Comparison of ENCODE assay signal across 8 cellular contexts in the genomic region with DNA sequence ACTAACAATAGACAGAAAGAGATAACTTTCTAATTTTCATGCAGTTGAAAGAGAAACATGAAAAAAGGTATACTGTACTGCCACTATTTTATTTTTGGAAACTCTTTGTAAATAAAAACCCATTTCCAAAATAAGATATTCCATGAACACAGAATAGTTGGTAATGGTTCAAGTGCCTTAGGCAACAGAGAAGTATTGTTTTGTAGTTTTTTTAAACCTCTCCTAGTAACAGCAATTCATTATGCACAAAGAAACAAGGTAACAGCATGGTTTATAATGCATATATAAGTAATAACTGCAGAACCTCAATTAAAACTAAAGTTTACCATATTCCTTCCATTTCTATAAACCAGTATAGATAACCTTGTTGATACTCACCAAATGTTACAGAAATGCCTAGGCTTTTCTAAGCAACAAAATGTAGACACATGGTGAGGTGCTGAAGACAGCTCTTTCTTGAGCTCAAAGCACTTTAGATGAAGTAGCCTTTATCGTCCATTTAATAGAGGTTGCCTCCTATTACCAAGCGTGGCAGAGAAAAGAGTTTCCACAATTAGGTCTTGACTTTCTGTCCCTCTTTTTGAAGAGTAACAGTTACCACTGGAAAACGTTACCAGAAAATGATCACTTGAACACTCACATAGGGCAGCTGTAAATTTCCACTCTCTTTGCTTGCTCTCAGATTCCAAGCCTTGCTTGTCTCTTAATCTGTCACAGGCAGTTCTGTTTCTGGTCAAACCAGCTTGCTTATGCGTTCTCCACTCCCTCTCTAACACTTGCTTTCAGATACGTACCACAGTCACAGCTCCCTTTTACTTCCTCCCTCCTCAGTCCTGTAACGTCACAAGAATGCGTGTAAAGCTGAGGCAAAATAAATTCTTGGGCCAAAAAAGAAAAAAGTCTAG. TPM values are rescaled to one million over a fixed set of nuclear protein-coding genes. Genes with fewer than 3 reads are reported as not detected.
A peak's percentile ranks its signal among the peaks of the same experiment; 100 is the strongest.
DNase-seq lines count a peak whose midpoint lies in the region; ATAC-seq and TF ChIP-seq lines count a peak whose summit lies in the region.

No MANE protein-coding gene starts in this region.

- intact Hi-C loops in left colon (cut with DNase I, micrococcal nuclease) = no loop called here

- DNase-seq in ELF-1 (ENCODE audit: low read depth, low spot score) = peak; percentile 74
- peak; percentile 10 to 41 for DNase-seq in left colon
- DNase-seq in suprapubic skin (ENCODE audit: low spot score in 2 of 2) = no peak

- H3K9me3 ChIP-seq in suprapubic skin = peaks cover 8% of the 10 kb centered on the region

- H3K27me3 Mint-ChIP-seq in brain = no peaks in the 10 kb centered on the region

- H3K27ac Mint-ChIP-seq in brain = peak overlapping the region in 4 of 5 experiments; percentile 11 to 71 (median 52)

- no peak for TF ChIP-seq EP300 in suprapubic skin (IDR thresholded peaks at IDR 0.05)

- no peaks in the 10 kb centered on the region for H3K36me3 ChIP-seq in suprapubic skin

- peaks cover 26% of the 10 kb centered on the region for H3K4me1 ChIP-seq in suprapubic skin

- H3K36me3 Mint-ChIP-seq in brain = peaks cover 28% of the 10 kb centered on the region

- peaks cover 15 to 28% (median 27%) of the 10 kb centered on the region in 5 experiments for H3K9me3 Mint-ChIP-seq in brain

- peaks cover 13% of the 10 kb centered on the region for H3K4me1 Mint-ChIP-seq in brain

- TF ChIP-seq CTCF in brain (conservative IDR thresholded peaks at IDR 0.05) (no peak), suprapubic skin (IDR thresholded peaks at IDR 0.05) (no peak)

- ATAC-seq in HG03342 (IDR thresholded peaks at IDR 0.05; ENCODE audit: unreplicated experiment) (peak; percentile 77), left colon (peak; percentile 83), GM19452 (IDR thresholded peaks at IDR 0.05; ENCODE audit: unreplicated experiment) (no peak), GM21529 (IDR thresholded peaks at IDR 0.05; ENCODE audit: unreplicated experiment) (no peak), HG02588 (IDR thresholded peaks at IDR 0.05; ENCODE audit: unreplicated experiment) (no peak)

- peak overlapping the region; percentile 49 for H3K4me3 ChIP-seq in suprapubic skin

- H3K27me3 ChIP-seq in suprapubic skin = no peaks in the 10 kb centered on the region

- 7% methylated on average over 7 of the region's 7 CpGs for WGBS in suprapubic skin

- peak in 1 of 2 donors; percentile 46 for TF ChIP-seq POLR2A in suprapubic skin (IDR thresholded peaks at IDR 0.05)

- peak overlapping the region in 4 of 5 experiments; percentile 11 to 66 (median 44) for H3K4me3 Mint-ChIP-seq in brain

- H3K27ac ChIP-seq in suprapubic skin = peak overlapping the region; percentile 93

RNA-seq across cellular contexts. Expression of a gene that starts 42.9 kb away (rescaled TPM):
- polyA plus RNA-seq in brain (ENCODE audit: insufficient read depth, low read depth, low replicate concordance) = 6.2 TPM
- total RNA-seq in left colon (10 to 100 TPM in 1 of 2 donors, 1 to 10 TPM in 1; 6.8 to 13.5 TPM), suprapubic skin (10 to 100 TPM; 17.8 to 45.1 (median 28.6) TPM)

RNA-seq across cellular contexts. Expression of a gene that starts 43.1 kb away (rescaled TPM):
- 1.4 TPM for polyA plus RNA-seq in brain (ENCODE audit: insufficient read depth, low read depth, low replicate concordance)
- total RNA-seq in left colon (10 to 100 TPM in 1 of 2 donors, 1 to 10 TPM in 1; 9.3 to 10.6 TPM), suprapubic skin (10 to 100 TPM in 2 of 4 donors, 1 to 10 TPM in 2; 5.3 to 19.8 (median 11.0) TPM)

Comparison
In these comparisons a context has a peak if more than half of its experiments do, and no peak if none do; other contexts are left out.
1. DNase-seq: peak in ELF-1 (single experiment) and left colon (2 of 2); none in suprapubic skin (0 of 2).
2. ATAC-seq: peak in HG03342 (single experiment) and left colon (single experiment); none in GM19452 (single experiment), GM21529 (single experiment) and HG02588 (single experiment).